In the genomic region with DNA sequence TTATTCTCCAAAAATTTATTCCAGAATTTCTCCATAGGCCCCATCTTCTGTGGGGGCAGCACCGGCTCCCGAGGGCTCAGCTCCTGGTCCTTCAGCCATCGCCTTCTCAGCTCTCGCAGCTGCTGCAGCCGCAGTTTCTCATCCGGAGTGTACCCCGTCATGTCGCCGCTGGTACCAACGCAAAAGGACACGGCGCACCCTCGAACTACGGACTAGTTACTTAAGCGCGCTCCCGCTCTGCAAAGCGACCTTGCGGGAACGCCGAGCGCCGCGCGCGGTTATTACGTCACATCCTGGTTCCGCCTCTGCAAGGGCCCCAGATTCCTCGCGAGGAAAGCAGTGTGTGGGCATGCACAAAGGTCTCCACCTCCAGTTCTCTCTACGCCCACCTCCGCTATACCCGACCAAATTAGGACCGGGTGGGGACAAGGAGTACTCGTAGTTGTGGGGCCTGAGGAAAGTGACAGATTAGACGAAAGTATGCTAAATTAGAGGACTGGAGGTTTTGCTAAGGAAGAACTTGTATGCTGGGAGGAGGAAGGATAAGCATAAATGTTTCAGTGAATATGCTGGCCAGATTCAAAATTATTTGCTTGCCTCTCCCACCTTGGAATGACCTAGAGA, we compare ENCODE assay signal across 8 cellular contexts. TPM values are rescaled to one million over a fixed set of nuclear protein-coding genes. Genes with fewer than 3 reads are reported as not detected.
DNase-seq lines count a peak whose midpoint lies in the region; ATAC-seq and TF ChIP-seq lines count a peak whose summit lies in the region.

Gene NDUFB6 (minus strand): TSS at position 260 of the 624 bp plus-strand sequence. CDS start 99 bp downstream, at position 161.

- ATAC-seq in GM18498 (IDR thresholded peaks at IDR 0.05; ENCODE audit: unreplicated experiment) (peak; percentile 89), HG02938 (IDR thresholded peaks at IDR 0.05; ENCODE audit: unreplicated experiment) (peak; percentile 75), left ventricle myocardium superior (peak; percentile 99)

- intact Hi-C loops in left ventricle myocardium superior (cut with micrococcal nuclease): loop anchor here (2.0 kb wide), 1 partner anchor 20 kb away; the partner anchor contains the start of genes SMIM27 and TOPORS
- intact Hi-C loops in uterus (cut with DNase I; ENCODE audit: low total_unique reads): no loop called here

- DNase-seq in NCI-H187 (lab: John Stamatoyannopoulos, UW): peak; percentile 46 to 71
- DNase-seq in T-helper 2 cell: peak; percentile 88 to 98 (median 93)
- peak; percentile 95 for DNase-seq in left ventricle myocardium superior
- peak; percentile 69 for DNase-seq in pulmonary artery endothelial cell (ENCODE audit: low read depth, low spot score)
- peak; percentile 91 to 92 for DNase-seq in uterus

- H3K27ac ChIP-seq in angular gyrus (ENCODE audit: low read depth, low read length) (peak within 1 kb of the TSS; percentile 90), uterus (peak within 1 kb of the TSS; percentile 80 to 87)

- no peaks in the 10 kb centered on the region for H3K9me3 ChIP-seq in uterus

- H3K4me1 ChIP-seq in uterus: peaks cover 0 to 7% of the 10 kb centered on the region in 2 donors

- TF ChIP-seq CTCF in uterus (IDR thresholded peaks at IDR 0.05): peak in 1 of 4 experiments; percentile 34

- no peaks in the 10 kb centered on the region for H3K27me3 ChIP-seq in uterus

- H3K4me3 ChIP-seq in uterus: peak within 1 kb of the TSS; percentile 71 to 76

- H3K36me3 ChIP-seq in uterus: no peaks in the 10 kb centered on the region

- TF ChIP-seq POLR2A in uterus (IDR thresholded peaks at IDR 0.05): peak; percentile 59 to 66

RNA-seq across cellular contexts. Expression of gene NDUFB6, which starts in this region (rescaled TPM):
- 180 TPM for total RNA-seq in left ventricle myocardium superior
- total RNA-seq in pulmonary artery endothelial cell: 41.7 and 49.7 TPM in 2 replicates
- 100 to 1,000 TPM in 1 of 4 donors, 10 to 100 TPM in 3; 33.8 to 181 (median 54.5) TPM for total RNA-seq in uterus

Comparison
In these comparisons a context has a peak if more than half of its experiments do, and no peak if none do; other contexts are left out.
1. Peak in every context shown above with its lines: DNase-seq, ATAC-seq, H3K4me3 ChIP-seq and H3K27ac ChIP-seq.